In genomic region chr3:194401815-194402461, GRCh38 we compare ENCODE assay signal across 1 cellular context.
TF ChIP-seq lines count a peak whose summit lies in the region.

No MANE protein-coding gene starts in this region.

TF ChIP-seq in HepG2, 621 proteins besides CTCF, POLR2A, EP300 and RAD21:
- TF ChIP-seq PAF1 (CRISPR knock-in tag; IDR thresholded peaks at IDR 0.05): peak; percentile 78; the same call in 1 of the 2 replicates
- no peak for TF ChIP-seq PRDM15 (CRISPR knock-in tag; IDR thresholded peaks at IDR 0.05)
- TF ChIP-seq NCOA5 (CRISPR knock-in tag; IDR thresholded peaks at IDR 0.05): no peak
- TF ChIP-seq, protein P1, sequence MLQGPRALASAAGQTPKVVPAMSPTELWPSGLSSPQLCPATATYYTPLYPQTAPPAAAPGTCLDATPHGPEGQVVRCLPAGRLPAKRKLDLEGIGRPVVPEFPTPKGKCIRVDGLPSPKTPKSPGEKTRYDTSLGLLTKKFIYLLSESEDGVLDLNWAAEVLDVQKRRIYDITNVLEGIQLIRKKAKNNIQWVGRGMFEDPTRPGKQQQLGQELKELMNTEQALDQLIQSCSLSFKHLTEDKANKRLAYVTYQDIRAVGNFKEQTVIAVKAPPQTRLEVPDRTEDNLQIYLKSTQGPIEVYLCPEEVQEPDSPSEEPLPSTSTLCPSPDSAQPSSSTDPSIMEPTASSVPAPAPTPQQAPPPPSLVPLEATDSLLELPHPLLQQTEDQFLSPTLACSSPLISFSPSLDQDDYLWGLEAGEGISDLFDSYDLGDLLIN (CRISPR knock-in tag; IDR thresholded peaks at IDR 0.05; ENCODE audit: borderline replicate concordance): no peak
- no peak for TF ChIP-seq SCMH1 (CRISPR knock-in tag; IDR thresholded peaks at IDR 0.05; ENCODE audit: borderline replicate concordance)
- TF ChIP-seq BATF2 (CRISPR knock-in tag; IDR thresholded peaks at IDR 0.05): no peak
- TF ChIP-seq KLF9 (CRISPR knock-in tag; IDR thresholded peaks at IDR 0.05; ENCODE audit: low read depth): no peak
- TF ChIP-seq ZIK1 (CRISPR knock-in tag; IDR thresholded peaks at IDR 0.05; ENCODE audit: borderline replicate concordance, low read depth): no peak
- TF ChIP-seq MEIS1 (CRISPR knock-in tag; IDR thresholded peaks at IDR 0.05; ENCODE audit: borderline replicate concordance): no peak
- peak; percentile 45 for TF ChIP-seq AGO2 (optimal IDR thresholded peaks at IDR 0.05; ENCODE audit: low read depth, low read length)
- TF ChIP-seq ARNT2 (CRISPR knock-in tag; IDR thresholded peaks at IDR 0.05; ENCODE audit: low read depth): no peak
- peak; percentile 40 for TF ChIP-seq POLR2G (IDR thresholded peaks at IDR 0.05; ENCODE audit: low read depth, low read length)
- no peak for TF ChIP-seq PHF8 (CRISPR knock-in tag; IDR thresholded peaks at IDR 0.05)
- no peak for TF ChIP-seq SIX1 (CRISPR knock-in tag; IDR thresholded peaks at IDR 0.05; ENCODE audit: borderline replicate concordance)
- peak; percentile 96 for TF ChIP-seq RBM22 (optimal IDR thresholded peaks at IDR 0.05; ENCODE audit: low read length)
